Comparison of ENCODE assay signal across 21 cellular contexts in genomic region chr3:129971368-129972052, GRCh38. TPM values are rescaled to one million over a fixed set of nuclear protein-coding genes. Genes with fewer than 3 reads are reported as not detected.
"Had no signal": no experiment of that assay in that cellular context is flagged by ENCODE, and none has a peak within 500 bp of the region (broad histone marks: within the 10 kb centered on the region; RNA-seq: fewer than 3 reads in every experiment).

No MANE protein-coding gene starts in this region.

- H3K36me3 ChIP-seq: lower lobe of right lung, right lobe of liver, tibial nerve had no signal

- H3K27ac ChIP-seq: coronary artery, lower lobe of right lung, psoas muscle, right lobe of liver, tibial nerve had no signal

- ATAC-seq: lower lobe of right lung; psoas muscle; right lobe of liver; stimulated activated naive B cell treated with anti-CD40 and anti-IgM and Interleukin-4, amounts not matched to agents 10 μg/mL and 1 μg/mL and 100 μg/mL, for 72 hours had no signal

- H3K9me3 ChIP-seq: lower lobe of right lung, psoas muscle, right lobe of liver, tibial nerve had no signal

- H3K27ac Mint-ChIP-seq: activated naive CD4-positive, alpha-beta T cell treated with anti-CD3 and anti-CD28 coated beads, Interleukin-2, amount 10 ng/mL, durations not matched to agents 7 days and 5 days; activated T-helper 2 cell treated with anti-CD3 and anti-CD28 coated beads, Interferon-gamma antibody, Interleukin-2, Interleukin-4, amounts not matched to agents 10 μg/mL and 5 μg/mL and 100 μg/mL, durations not matched to agents 14 hours and 24 hours and 36 hours; immature natural killer cell; naive B cell; stimulated activated naive B cell treated with anti-CD40 and anti-IgM and Interleukin-4, amounts not matched to agents 10 μg/mL and 1 μg/mL and 100 μg/mL, for 72 hours had no signal

- H3K4me3 ChIP-seq: coronary artery, lower lobe of right lung, psoas muscle, right lobe of liver, tibial nerve had no signal

- DNase-seq: activated CD4-positive, alpha-beta T cell treated with anti-CD3 and anti-CD28 coated beads, Interleukin-2, amount 50 U/mL, for 1 hour; activated naive CD4-positive, alpha-beta T cell treated with anti-CD3 and anti-CD28 coated beads, Interleukin-2, amount 10 ng/mL, durations not matched to agents 7 days and 5 days; activated T-cell treated with anti-CD3 and anti-CD28 coated beads for 4 hours; caudate nucleus; effector CD8-positive, alpha-beta T cell; immature natural killer cell; lower lobe of right lung; midbrain; naive B cell; nucleus accumbens; psoas muscle; stimulated activated CD4-positive, alpha-beta T cell treated with anti-CD3 and anti-CD28 coated beads, Interleukin-2, amount 100 ng/mL, for 24 hours; stimulated activated naive B cell treated with anti-CD40 and anti-IgM and Interleukin-4, amounts not matched to agents 10 μg/mL and 1 μg/mL and 100 μg/mL, for 72 hours; T-helper 2 cell had no signal

- H3K36me3 Mint-ChIP-seq: activated naive CD4-positive, alpha-beta T cell treated with anti-CD3 and anti-CD28 coated beads, Interleukin-2, amount 10 ng/mL, durations not matched to agents 7 days and 5 days; immature natural killer cell; stimulated activated naive B cell treated with anti-CD40 and anti-IgM and Interleukin-4, amounts not matched to agents 10 μg/mL and 1 μg/mL and 100 μg/mL, for 72 hours had no signal

- H3K9me3 Mint-ChIP-seq: activated naive CD4-positive, alpha-beta T cell treated with anti-CD3 and anti-CD28 coated beads, Interleukin-2, amount 10 ng/mL, durations not matched to agents 7 days and 5 days; activated T-helper 2 cell treated with anti-CD3 and anti-CD28 coated beads, Interferon-gamma antibody, Interleukin-2, Interleukin-4, amounts not matched to agents 10 μg/mL and 5 μg/mL and 100 μg/mL, durations not matched to agents 14 hours and 24 hours and 36 hours; immature natural killer cell; naive B cell; stimulated activated naive B cell treated with anti-CD40 and anti-IgM and Interleukin-4, amounts not matched to agents 10 μg/mL and 1 μg/mL and 100 μg/mL, for 72 hours had no signal

- H3K4me3 Mint-ChIP-seq: activated naive CD4-positive, alpha-beta T cell treated with anti-CD3 and anti-CD28 coated beads, Interleukin-2, amount 10 ng/mL, durations not matched to agents 7 days and 5 days; immature natural killer cell; stimulated activated naive B cell treated with anti-CD40 and anti-IgM and Interleukin-4, amounts not matched to agents 10 μg/mL and 1 μg/mL and 100 μg/mL, for 72 hours had no signal

RNA-seq across cellular contexts. Expression of gene TRH, which starts 3.0 kb away (rescaled TPM):
- total RNA-seq: activated CD8-positive, alpha-beta memory T cell treated with anti-CD3 and anti-CD28 coated beads for 36 hours; activated T-helper 2 cell treated with anti-CD3 and anti-CD28 coated beads, Interferon-gamma antibody, Interleukin-2, Interleukin-4, amounts not matched to agents 10 μg/mL and 5 μg/mL and 100 μg/mL, durations not matched to agents 14 hours and 24 hours and 36 hours; fibroblast of lung; lower lobe of right lung; psoas muscle; right lobe of liver; subcutaneous adipose tissue; tibial nerve had no signal
- polyA plus RNA-seq: fibroblast of lung, immature natural killer cell, psoas muscle had no signal
